8 cellular contexts compared by ENCODE assay signal in the genomic region with DNA sequence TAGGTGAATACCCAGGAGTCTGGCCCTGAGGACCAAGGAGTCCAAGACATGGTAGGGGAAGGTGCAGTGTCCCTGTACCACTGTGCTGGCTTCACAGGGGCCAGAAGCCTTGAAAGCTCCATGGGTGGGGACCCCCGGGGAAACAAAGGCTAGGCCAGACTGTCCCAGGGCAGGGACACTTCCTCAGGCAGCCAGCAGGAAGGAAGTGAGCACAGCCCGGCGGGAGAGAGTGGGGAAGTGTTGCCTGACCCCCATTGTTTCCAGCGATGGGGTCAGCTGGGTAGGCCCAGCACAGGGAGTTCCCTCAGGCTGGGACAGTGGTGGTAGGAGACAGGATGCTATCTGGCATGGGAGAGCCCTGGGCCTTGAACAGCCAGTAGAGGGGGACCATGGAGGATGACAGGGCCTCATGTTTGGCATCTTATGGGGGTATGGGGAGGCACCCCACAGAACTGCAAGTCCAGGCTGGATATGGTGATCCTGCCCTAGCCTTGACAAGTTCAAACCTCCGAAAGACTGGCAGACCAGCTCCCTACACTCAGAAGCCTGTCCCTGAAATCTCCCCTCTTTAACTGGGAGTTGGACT. TPM values are rescaled to one million over a fixed set of nuclear protein-coding genes. Genes with fewer than 3 reads are reported as not detected.
DNase-seq lines count a peak whose midpoint lies in the region; ATAC-seq and TF ChIP-seq lines count a peak whose summit lies in the region.

No MANE protein-coding gene starts in this region.

- no peaks in the 10 kb centered on the region for H3K9me3 ChIP-seq in breast epithelium
- H3K9me3 ChIP-seq in mammary epithelial cell (replicated peaks; ENCODE audit: insufficient read depth, low read length) = no peaks in the 10 kb centered on the region
- no peaks in the 10 kb centered on the region for H3K9me3 ChIP-seq in neuronal stem cell (replicated peaks in 1 of 2; ENCODE audit: control insufficient read depth in 2 of 2, insufficient read depth in 1 of 2, low read depth in 1 of 2, low read length in 2 of 2)

- dilution Hi-C loops in mammary epithelial cell (cut with HindIII; ENCODE audit: low sequenced_read_pairs) = no loop called here

- ATAC-seq in Right ventricle myocardium inferior (peak; percentile 1), GM19463 (IDR thresholded peaks at IDR 0.05; ENCODE audit: unreplicated experiment) (no peak), GM21423 (IDR thresholded peaks at IDR 0.05; ENCODE audit: unreplicated experiment) (no peak)

- H3K4me2 ChIP-seq in mammary epithelial cell (ENCODE audit: insufficient read depth, low read depth, low read length) (no peak overlapping the region), neuronal stem cell (ENCODE audit: insufficient read depth, low read length, poor library complexity, severe bottlenecking) (no peak overlapping the region)

- H3K36me3 ChIP-seq in breast epithelium = no peaks in the 10 kb centered on the region
- no peaks in the 10 kb centered on the region for H3K36me3 ChIP-seq in mammary epithelial cell (ENCODE audit: insufficient read depth, low read length)
- peaks cover 23 to 45% of the 10 kb centered on the region in 2 donors for H3K36me3 ChIP-seq in neuronal stem cell (replicated peaks in 1 of 2; ENCODE audit: control insufficient read depth in 2 of 2, insufficient read depth in 2 of 2, low read length in 2 of 2)

- H3K79me1 ChIP-seq in neuronal stem cell (ENCODE audit: low read depth, low read length) = peaks cover 20% of the 10 kb centered on the region

- H3K27me3 ChIP-seq in breast epithelium (no peaks in the 10 kb centered on the region), mammary epithelial cell (ENCODE audit: insufficient read depth, low read length) (no peaks in the 10 kb centered on the region), neuronal stem cell (ENCODE audit: control insufficient read depth in 3 of 3, insufficient read depth in 3 of 3, low read depth in 1 of 3, low read length in 3 of 3) (no peaks in the 10 kb centered on the region)

- no peak overlapping the region for H3K4me3 ChIP-seq in breast epithelium
- H3K4me3 ChIP-seq in mammary epithelial cell (replicated peaks in 1 of 3; ENCODE audit: insufficient read depth in 1 of 3, low read depth in 2 of 3, low read length in 3 of 3) = no peak overlapping the region
- H3K4me3 ChIP-seq in neuronal stem cell (ENCODE audit: low read length in 2 of 2) = no peak overlapping the region

- TF ChIP-seq CTCF in breast epithelium (IDR thresholded peaks at IDR 0.05) (no peak), mammary epithelial cell (conservative IDR thresholded peaks at IDR 0.05 in 1 of 2, IDR thresholded peaks at IDR 0.05 in 1 of 2; ENCODE audit: extremely low read depth in 1 of 2, insufficient read depth in 1 of 2, low read depth in 1 of 2, low read length in 2 of 2) (no peak)

- H4K91ac ChIP-seq in neuronal stem cell (ENCODE audit: low read depth, low read length, poor library complexity) = no peak overlapping the region

- peak overlapping the region; percentile 44 for H2AK5ac ChIP-seq in neuronal stem cell (ENCODE audit: low read depth, low read length)

- CTCF ChIA-PET in mammary epithelial cell (lab: Charles Lee; ENCODE audit: low non-redundant PET) = interaction anchor here (0.5 kb wide), 1 partner anchor 20 kb away, joined by 6 read pairs; no protein-coding TSS in a partner anchor

- in situ Hi-C loops in mammary epithelial cell (cut with MboI; ENCODE audit: low sequenced_read_pairs in 2 of 2) = loop anchor here in 1 of 2 donors (10.0 kb wide), 1 partner anchor 49 kb away; a partner anchor contains a TSS

- H3K9ac ChIP-seq in mammary epithelial cell (ENCODE audit: insufficient read depth, low read length) (no peak overlapping the region), neuronal stem cell (ENCODE audit: low read depth, low read length, poor library complexity) (peak overlapping the region; percentile 21)

- H4K8ac ChIP-seq in neuronal stem cell (ENCODE audit: low read depth, low read length) = no peak overlapping the region

- no peak overlapping the region for H2BK120ac ChIP-seq in neuronal stem cell (ENCODE audit: low read depth, low read length)

- intact Hi-C loops in breast epithelium (cut with DNase I; ENCODE audit: low total_unique reads) (no loop called here), mammary epithelial cell (cut with micrococcal nuclease) (loop anchor here (1.0 kb wide), 4 partner anchors 31 to 131 kb away; a partner anchor contains a TSS), Right ventricle myocardium inferior (cut with DNase I) (loop anchor here (1.0 to 2.0 kb wide), 2 partner anchors 49 to 63 kb away; no protein-coding TSS in a partner anchor)

- no peak overlapping the region for H3K14ac ChIP-seq in neuronal stem cell (ENCODE audit: low read length)

- H2AFZ ChIP-seq in mammary epithelial cell (ENCODE audit: low read depth, low read length) = no peak overlapping the region
- H2AFZ ChIP-seq in neuronal stem cell (ENCODE audit: low read length) = no peak overlapping the region

- no peak overlapping the region for H3K4ac ChIP-seq in neuronal stem cell (ENCODE audit: low read length)

- H2BK12ac ChIP-seq in neuronal stem cell (ENCODE audit: low read length) = peak overlapping the region; percentile 68

- no TSS peak for BruUV-seq in mammary epithelial cell (replicated peaks; lab: Mats Ljungman, UMichigan)

- no peak for TF ChIP-seq POLR2A in breast epithelium (IDR thresholded peaks at IDR 0.05)

- peaks cover 47% of the 10 kb centered on the region for H3K79me2 ChIP-seq in mammary epithelial cell (ENCODE audit: insufficient read depth, low read length)

- no peak overlapping the region for H2BK5ac ChIP-seq in neuronal stem cell (ENCODE audit: low read length)

- H3K23ac ChIP-seq in neuronal stem cell (ENCODE audit: low read depth, low read length, poor library complexity) = no peak overlapping the region

- peaks cover 9 to 34% of the 10 kb centered on the region in 2 donors for H3K4me1 ChIP-seq in breast epithelium
- H3K4me1 ChIP-seq in mammary epithelial cell (ENCODE audit: insufficient read depth, low read length) = peaks cover 41% of the 10 kb centered on the region
- H3K4me1 ChIP-seq in neuronal stem cell (ENCODE audit: control insufficient read depth in 2 of 2, insufficient read depth in 1 of 2, low read depth in 1 of 2, low read length in 2 of 2) = peaks cover 32 to 33% of the 10 kb centered on the region in 2 donors

- DNase-seq in breast epithelium (ENCODE audit: low spot score in 2 of 2) (no peak), mammary epithelial cell (no peak), Right ventricle myocardium inferior (ENCODE audit: missing footprints) (no peak), neuronal stem cell (ENCODE audit: low spot score) (no peak), activated gamma-delta T cell treated with Interleukin-2 at 50 U/mL for 16 hours (no peak)
- DNase-seq in stimulated activated CD4-positive, alpha-beta T cell treated with anti-CD3 and anti-CD28 coated beads, Interleukin-4, amount 100 ng/mL, for 4 hours = no peak

- peak overlapping the region; percentile 23 for H3K18ac ChIP-seq in neuronal stem cell (ENCODE audit: low read length)

- 80% methylated on average over 3 of the region's 5 CpGs for WGBS in mammary epithelial cell (ENCODE audit: low coverage, missing lambda C conversion rate)
- no CpG with 5 or more reads among the region's 5 CpGs for WGBS in neuronal stem cell (ENCODE audit: extremely low coverage in 2 of 2, insufficient read length in 2 of 2, insufficient replicate concordance in 1 of 2), 2 donors

- peak overlapping the region; percentile 14 for H2BK15ac ChIP-seq in neuronal stem cell (ENCODE audit: low read length)

- no peaks in the 10 kb centered on the region for H4K20me1 ChIP-seq in mammary epithelial cell (ENCODE audit: insufficient read depth, low read length)

- H3K27ac ChIP-seq in breast epithelium = peak overlapping the region; percentile 31 to 93
- H3K27ac ChIP-seq in mammary epithelial cell (ENCODE audit: insufficient read depth, low read depth, low read length) = no peak overlapping the region
- no peak overlapping the region for H3K27ac ChIP-seq in neuronal stem cell (replicated peaks; ENCODE audit: low read length)

RNA-seq across cellular contexts. Expression of a gene that starts 1.2 kb away (rescaled TPM):
- total RNA-seq in breast epithelium = 100 to 1,000 TPM in 1 of 3 donors, 10 to 100 TPM in 2; 66.0 to 215 (median 96.0) TPM
- total RNA-seq in mammary epithelial cell = 10 to 100 TPM; 37.0 to 65.5 TPM
- 77.9 TPM for polyA plus RNA-seq in mammary epithelial cell
- 56.5 TPM for polyA minus RNA-seq in mammary epithelial cell
- 39.0 TPM for total RNA-seq in Right ventricle myocardium inferior
- 51.4 TPM for polyA plus RNA-seq in neuronal stem cell (2013, experiment 1 of 2)
- 52.0 TPM for polyA plus RNA-seq in neuronal stem cell (2013, experiment 2 of 2)

RNA-seq across cellular contexts. Expression of a gene that starts 4.3 kb away (rescaled TPM):
- total RNA-seq in breast epithelium (10 to 100 TPM; 18.1 to 25.9 (median 21.3) TPM), mammary epithelial cell (10 to 100 TPM; 22.0 to 22.4 TPM), Right ventricle myocardium inferior (32.8 TPM)
- 34.4 TPM for polyA plus RNA-seq in mammary epithelial cell
- 27.6 TPM for polyA minus RNA-seq in mammary epithelial cell
- 28.3 TPM for polyA plus RNA-seq in neuronal stem cell (2013, experiment 1 of 2)
- 27.7 TPM for polyA plus RNA-seq in neuronal stem cell (2013, experiment 2 of 2)

RNA-seq across cellular contexts. Expression of a gene that starts 16.9 kb away (rescaled TPM):
- 10 to 100 TPM; 42.7 to 63.6 (median 49.8) TPM for total RNA-seq in breast epithelium
- 10 to 100 TPM in 1 of 2 donors, 1 to 10 TPM in 1; 9.2 to 23.3 TPM for total RNA-seq in mammary epithelial cell
- 29.2 TPM for polyA plus RNA-seq in mammary epithelial cell
- polyA minus RNA-seq in mammary epithelial cell = 3.3 TPM
- 14.7 TPM for total RNA-seq in Right ventricle myocardium inferior
- 8.5 TPM for polyA plus RNA-seq in neuronal stem cell (2013, experiment 1 of 2)
- polyA plus RNA-seq in neuronal stem cell (2013, experiment 2 of 2) = 8.5 TPM

RNA-seq across cellular contexts. Expression of a gene that starts 20.3 kb away (rescaled TPM):
- total RNA-seq in breast epithelium = 10 to 100 TPM in 1 of 3 donors, 1 to 10 TPM in 2; 3.5 to 16.1 (median 4.8) TPM
- under 1 TPM; 0.17 to 0.40 TPM for total RNA-seq in mammary epithelial cell
- polyA plus RNA-seq in mammary epithelial cell = 2.5 TPM
- 7.8 TPM for polyA minus RNA-seq in mammary epithelial cell
- 70.1 TPM for total RNA-seq in Right ventricle myocardium inferior
- polyA plus RNA-seq in neuronal stem cell (2013, experiment 1 of 2) = 1.6 TPM
- 1.6 TPM for polyA plus RNA-seq in neuronal stem cell (2013, experiment 2 of 2)

RNA-seq across cellular contexts. Expression of a gene that starts 21.8 kb away (rescaled TPM):
- total RNA-seq in breast epithelium (1 to 10 TPM in 2 of 3 donors, under 1 TPM in 1; 0.32 to 2.6 (median 1.9) TPM), mammary epithelial cell (under 1 TPM; 0.33 to 0.52 TPM), Right ventricle myocardium inferior (not detected)
- 0.33 TPM for polyA plus RNA-seq in mammary epithelial cell
- not detected for polyA minus RNA-seq in mammary epithelial cell
- 2.0 TPM for polyA plus RNA-seq in neuronal stem cell (2013, experiment 1 of 2)
- polyA plus RNA-seq in neuronal stem cell (2013, experiment 2 of 2) = 1.6 TPM

Comparison
In these comparisons a context has a peak if more than half of its experiments do, and no peak if none do; other contexts are left out.
1. H3K27ac ChIP-seq: peak in breast epithelium (2 of 2); none in mammary epithelial cell (single experiment) and neuronal stem cell (single experiment).